Comparison of ENCODE assay signal across 8 cellular contexts in genomic region chr2:196068271-196069209, GRCh38. TPM values are rescaled to one million over a fixed set of nuclear protein-coding genes. Genes with fewer than 3 reads are reported as not detected.
DNase-seq lines count a peak whose midpoint lies in the region; ATAC-seq, FAIRE-seq and TF ChIP-seq lines count a peak whose summit lies in the region.

TSS of gene DNAH7 (minus strand) at chr2:196068837. CDS start at chr2:196068711, 126 bp downstream.

- H3K9me3 ChIP-seq in kidney (ENCODE audit: control insufficient read depth in 1 of 2, low read length in 2 of 2) = no peaks in the 10 kb centered on the region

- no peaks in the 10 kb centered on the region for H3K36me3 ChIP-seq in kidney (ENCODE audit: control insufficient read depth in 1 of 2, insufficient read depth in 2 of 2, low read length in 2 of 2)

- no peak for FAIRE-seq in kidney (lab: Jason Lieb, UNC)

- H3K4me3 ChIP-seq in kidney (ENCODE audit: low read length in 2 of 2) = peak within 1 kb of the TSS; percentile 74 to 78

- TF ChIP-seq CTCF in kidney (IDR thresholded peaks at IDR 0.05; ENCODE audit: borderline replicate concordance, extremely low read depth, insufficient read depth) = peak; percentile 86

- peak; percentile 86 to 93 for DNase-seq in AML-193 (lab: John Stamatoyannopoulos, UW)
- DNase-seq in NCI-H446 (lab: John Stamatoyannopoulos, UW) = peak; percentile 35 to 67
- DNase-seq in activated CD4-positive, CD25-positive, alpha-beta regulatory T cell treated with anti-CD3 and anti-CD28 coated beads, Interleukin-2, amount 50 U/mL, for 72 hours = peak; percentile 90
- DNase-seq in cerebellum (ENCODE audit: low spot score) = peak; percentile 84
- peak; percentile 96 for DNase-seq in kidney
- DNase-seq in stimulated activated CD4-positive, alpha-beta T cell treated with anti-CD3 and anti-CD28 coated beads, Interleukin-15, amount 100 ng/mL, for 1 hour (ENCODE audit: low read depth in 1 of 2, low spot score in 1 of 2) = peak; percentile 80 to 87

- intact Hi-C loops in kidney (cut with DNase I) = no loop called here

- no peaks in the 10 kb centered on the region for H3K4me1 ChIP-seq in kidney (ENCODE audit: control insufficient read depth in 1 of 2, insufficient read depth in 1 of 2, low read depth in 1 of 2, low read length in 2 of 2)

- peak; percentile 99 for ATAC-seq in GM19035 (IDR thresholded peaks at IDR 0.05; ENCODE audit: unreplicated experiment)
- peak; percentile 98 for ATAC-seq in HG03342 (IDR thresholded peaks at IDR 0.05; ENCODE audit: unreplicated experiment)

- peak within 1 kb of the TSS; percentile 51 to 76 for H3K9ac ChIP-seq in kidney (ENCODE audit: low read length in 2 of 2)

- H3K27ac ChIP-seq in kidney (ENCODE audit: low read depth in 2 of 2, low read length in 2 of 2) = peak within 1 kb of the TSS; percentile 65 to 74

RNA-seq across cellular contexts. Expression of gene DNAH7, which starts in this region (rescaled TPM):
- 12.1 TPM for total RNA-seq in cerebellum
- 15.7 TPM for total RNA-seq in kidney
- polyA plus RNA-seq in kidney (ENCODE audit: insufficient read depth, low read depth, low replicate concordance) = 3.8 TPM

Comparison
In these comparisons a context has a peak if more than half of its experiments do, and no peak if none do; other contexts are left out.
1. Peak in every context shown above with its lines: DNase-seq, ATAC-seq, H3K4me3 ChIP-seq and H3K27ac ChIP-seq.